In the genomic region with DNA sequence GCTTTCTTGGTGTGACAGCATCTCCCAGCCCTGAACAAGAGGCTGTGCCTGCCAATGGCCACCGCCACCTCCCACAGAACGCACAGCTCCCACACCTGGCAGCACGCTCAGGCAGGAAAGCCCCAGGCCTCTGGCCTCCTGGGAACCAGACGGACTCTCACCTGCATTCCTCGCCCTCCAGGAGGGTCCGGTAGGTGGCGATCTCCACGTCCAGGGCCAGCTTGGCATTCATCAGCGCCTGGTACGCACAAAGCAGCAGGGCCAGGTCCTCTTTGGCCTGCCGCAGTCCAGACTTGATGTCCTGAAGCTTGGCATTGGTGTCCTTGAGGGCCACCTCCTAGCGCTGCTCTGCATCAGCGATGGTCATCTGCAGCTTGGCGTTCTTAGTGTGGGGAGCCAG, we compare ENCODE assay signal across 18 cellular contexts. TPM values are rescaled to one million over a fixed set of nuclear protein-coding genes. Genes with fewer than 3 reads are reported as not detected.
A peak's percentile ranks its signal among the peaks of the same experiment; 100 is the strongest.
DNase-seq lines count a peak whose midpoint lies in the region; ATAC-seq, FAIRE-seq and TF ChIP-seq lines count a peak whose summit lies in the region.
"Had no signal": no experiment of that assay in that cellular context is flagged by ENCODE, and none has a peak within 500 bp of the region (broad histone marks: within the 10 kb centered on the region; RNA-seq: fewer than 3 reads in every experiment).

No MANE protein-coding gene starts in this region.

- CTCF ChIA-PET in A549 (lab: Yijun Ruan, JAX): interaction anchor here (0.9 to 1.4 kb wide), 6 partner anchors 14 to 164 kb away, joined by 3 to 6 read pairs (median 3); no protein-coding TSS in a partner anchor

- no peak overlapping the region for H3K4me3 Mint-ChIP-seq in activated T-cell treated with anti-CD3 and anti-CD28 coated beads, Interleukin-2, amount 50 U/mL, for 72 hours
- H3K4me3 Mint-ChIP-seq in stimulated activated naive CD8-positive, alpha-beta T cell treated with anti-CD3 and anti-CD28 coated beads, Interleukin-15, amount 100 ng/mL, for 72 hours: no peak overlapping the region
- H3K4me3 Mint-ChIP-seq in activated T-cell treated with anti-CD3 and anti-CD28 coated beads, Interleukin-2, amount 50 U/mL, for 24 hours: no peak overlapping the region
- H3K4me3 Mint-ChIP-seq: activated CD4-positive, alpha-beta memory T cell treated with anti-CD3 and anti-CD28 coated beads, Interleukin-2, amount 10 ng/mL, durations not matched to agents 7 days and 5 days; stimulated activated naive B cell treated with anti-CD40 and anti-IgM and Interleukin-4, amounts not matched to agents 10 μg/mL and 1 μg/mL and 100 μg/mL, for 72 hours had no signal

- H3K27ac ChIP-seq in A549 (no peak overlapping the region), WERI-Rb-1 (no peak overlapping the region), left lung (no peak overlapping the region), suprapubic skin (no peak overlapping the region)
- H3K27ac ChIP-seq: BLaER1 had no signal

- H3K27me3 Mint-ChIP-seq in activated T-cell treated with anti-CD3 and anti-CD28 coated beads, Interleukin-2, amount 50 U/mL, for 72 hours (ENCODE audit: low read depth): peaks cover 31% of the 10 kb centered on the region
- peaks cover 40% of the 10 kb centered on the region for H3K27me3 Mint-ChIP-seq in stimulated activated naive CD8-positive, alpha-beta T cell treated with anti-CD3 and anti-CD28 coated beads, Interleukin-15, amount 100 ng/mL, for 72 hours
- H3K27me3 Mint-ChIP-seq in activated T-cell treated with anti-CD3 and anti-CD28 coated beads, Interleukin-2, amount 50 U/mL, for 24 hours: peaks cover 41% of the 10 kb centered on the region

- POLR2A ChIA-PET in A549 (lab: Yijun Ruan, JAX): no interaction called here

- no peak overlapping the region for H3K27ac Mint-ChIP-seq in activated T-cell treated with anti-CD3 and anti-CD28 coated beads, Interleukin-2, amount 50 U/mL, for 72 hours
- H3K27ac Mint-ChIP-seq in stimulated activated naive CD8-positive, alpha-beta T cell treated with anti-CD3 and anti-CD28 coated beads, Interleukin-15, amount 100 ng/mL, for 72 hours: peak overlapping the region in 1 of 2 donors; percentile 34
- no peak overlapping the region for H3K27ac Mint-ChIP-seq in activated T-cell treated with anti-CD3 and anti-CD28 coated beads, Interleukin-2, amount 50 U/mL, for 24 hours
- H3K27ac Mint-ChIP-seq: activated CD4-positive, alpha-beta memory T cell treated with anti-CD3 and anti-CD28 coated beads, Interleukin-2, amount 10 ng/mL, durations not matched to agents 7 days and 5 days; activated naive CD4-positive, alpha-beta T cell treated with anti-CD3 and anti-CD28 coated beads for 36 hours; stimulated activated naive B cell treated with anti-CD40 and anti-IgM and Interleukin-4, amounts not matched to agents 10 μg/mL and 1 μg/mL and 100 μg/mL, for 72 hours had no signal

- H3K4me2 ChIP-seq in A549: no peak overlapping the region
- H3K4me2 ChIP-seq: BLaER1 had no signal

- DNase-seq in A549 (ENCODE audit: low read depth in 1 of 2, low spot score in 1 of 2) (peak; percentile 23 to 38), WERI-Rb-1 (peak; percentile 17), left lung (no peak), suprapubic skin (ENCODE audit: low spot score in 2 of 2) (no peak)
- DNase-seq in activated T-cell treated with anti-CD3 and anti-CD28 coated beads, Interleukin-2, amount 50 U/mL, for 72 hours: no peak
- no peak for DNase-seq in stimulated activated naive CD8-positive, alpha-beta T cell treated with anti-CD3 and anti-CD28 coated beads, Interleukin-15, amount 100 ng/mL, for 72 hours
- DNase-seq in activated T-cell treated with anti-CD3 and anti-CD28 coated beads, Interleukin-2, amount 50 U/mL, for 24 hours: no peak
- DNase-seq: activated CD4-positive, alpha-beta memory T cell treated with anti-CD3 and anti-CD28 coated beads, Interleukin-2, amount 10 ng/mL, durations not matched to agents 7 days and 5 days; activated naive CD4-positive, alpha-beta T cell treated with anti-CD3 and anti-CD28 coated beads for 36 hours; GDM1; midbrain; stimulated activated CD4-positive, alpha-beta T cell treated with anti-CD3 and anti-CD28 coated beads, Interleukin-2, amount 100 ng/mL, for 48 hours; stimulated activated naive B cell treated with anti-CD40 and anti-IgM and Interleukin-4, amounts not matched to agents 10 μg/mL and 1 μg/mL and 100 μg/mL, for 72 hours; T-helper 9 cell had no signal

- TF ChIP-seq POLR2A in A549 (IDR thresholded peaks at IDR 0.05; ENCODE audit: low read length) (no peak), suprapubic skin (IDR thresholded peaks at IDR 0.05) (no peak)

- H3K4me1 ChIP-seq in A549 (peaks cover 13% of the 10 kb centered on the region; the same call in 2 of the 3 replicates), left lung (peaks cover 0 to 7% of the 10 kb centered on the region in 2 donors), suprapubic skin (peaks cover 11% of the 10 kb centered on the region)
- H3K4me1 ChIP-seq: BLaER1 had no signal

- no peak for FAIRE-seq in A549 (lab: Jason Lieb, UNC)
- FAIRE-seq: RCC 7860 had no signal

- peaks cover 4% of the 10 kb centered on the region for H3K4me1 Mint-ChIP-seq in activated T-cell treated with anti-CD3 and anti-CD28 coated beads, Interleukin-2, amount 50 U/mL, for 72 hours (ENCODE audit: low read depth)
- H3K4me1 Mint-ChIP-seq in stimulated activated naive CD8-positive, alpha-beta T cell treated with anti-CD3 and anti-CD28 coated beads, Interleukin-15, amount 100 ng/mL, for 72 hours: peaks cover 16% of the 10 kb centered on the region
- peaks cover 13% of the 10 kb centered on the region for H3K4me1 Mint-ChIP-seq in activated T-cell treated with anti-CD3 and anti-CD28 coated beads, Interleukin-2, amount 50 U/mL, for 24 hours (ENCODE audit: low read depth)
- H3K4me1 Mint-ChIP-seq: stimulated activated naive B cell treated with anti-CD40 and anti-IgM and Interleukin-4, amounts not matched to agents 10 μg/mL and 1 μg/mL and 100 μg/mL, for 72 hours had no signal

- no peaks in the 10 kb centered on the region for H3K9me3 ChIP-seq in A549
- H3K9me3 ChIP-seq in WERI-Rb-1 (ENCODE audit: severe bottlenecking): peaks cover 5% of the 10 kb centered on the region
- H3K9me3 ChIP-seq in left lung: no peaks in the 10 kb centered on the region
- H3K9me3 ChIP-seq in suprapubic skin: no peaks in the 10 kb centered on the region

- H3K27me3 ChIP-seq in WERI-Rb-1 (ENCODE audit: insufficient read depth, low read depth, severe bottlenecking): peaks cover 84% of the 10 kb centered on the region
- H3K27me3 ChIP-seq in left lung: peaks cover 32 to 63% of the 10 kb centered on the region in 2 donors
- peaks cover 31% of the 10 kb centered on the region for H3K27me3 ChIP-seq in suprapubic skin

- TF ChIP-seq CTCF in A549 (IDR thresholded peaks at IDR 0.05) (no peak), GM12872 (IDR thresholded peaks at IDR 0.05; ENCODE audit: insufficient read depth, low read depth, low read length) (peak; percentile 26; the same call in 1 of the 3 replicates), WERI-Rb-1 (IDR thresholded peaks at IDR 0.05; ENCODE audit: low read depth, low read length) (peak; percentile 66), left lung (IDR thresholded peaks at IDR 0.05) (peak in 1 of 2 donors; percentile 6), suprapubic skin (IDR thresholded peaks at IDR 0.05) (no peak)

- intact Hi-C loops in left lung (cut with DNase I): no loop called here

- ATAC-seq in A549 (peak in 1 of 2 experiments; percentile 46; a peak in 3 of 6 replicates), left lung (peak; percentile 67)
- no peak for ATAC-seq in activated T-cell treated with anti-CD3 and anti-CD28 coated beads, Interleukin-2, amount 50 U/mL, for 72 hours (replicated peaks in 1 of 2)
- no peak for ATAC-seq in stimulated activated naive CD8-positive, alpha-beta T cell treated with anti-CD3 and anti-CD28 coated beads, Interleukin-15, amount 100 ng/mL, for 72 hours
- ATAC-seq: stimulated activated naive B cell treated with anti-CD40 and anti-IgM and Interleukin-4, amounts not matched to agents 10 μg/mL and 1 μg/mL and 100 μg/mL, for 72 hours had no signal

- H3K4me3 ChIP-seq in A549 (no peak overlapping the region), WERI-Rb-1 (ENCODE audit: low read depth, low read length) (no peak overlapping the region), left lung (no peak overlapping the region), suprapubic skin (no peak overlapping the region)
- H3K4me3 ChIP-seq: BLaER1 had no signal

- TF ChIP-seq RAD21 in A549 (conservative IDR thresholded peaks at IDR 0.05 in 1 of 2, IDR thresholded peaks at IDR 0.05 in 1 of 2): peak in 1 of 2 experiments; percentile 22; a peak in 2 of 5 replicates

- H3K9me3 Mint-ChIP-seq in activated T-cell treated with anti-CD3 and anti-CD28 coated beads, Interleukin-2, amount 50 U/mL, for 72 hours: no peaks in the 10 kb centered on the region
- H3K9me3 Mint-ChIP-seq in stimulated activated naive CD8-positive, alpha-beta T cell treated with anti-CD3 and anti-CD28 coated beads, Interleukin-15, amount 100 ng/mL, for 72 hours: no peaks in the 10 kb centered on the region
- H3K9me3 Mint-ChIP-seq in activated T-cell treated with anti-CD3 and anti-CD28 coated beads, Interleukin-2, amount 50 U/mL, for 24 hours: no peaks in the 10 kb centered on the region
- H3K9me3 Mint-ChIP-seq: activated CD4-positive, alpha-beta memory T cell treated with anti-CD3 and anti-CD28 coated beads, Interleukin-2, amount 10 ng/mL, durations not matched to agents 7 days and 5 days; activated naive CD4-positive, alpha-beta T cell treated with anti-CD3 and anti-CD28 coated beads for 36 hours; stimulated activated naive B cell treated with anti-CD40 and anti-IgM and Interleukin-4, amounts not matched to agents 10 μg/mL and 1 μg/mL and 100 μg/mL, for 72 hours had no signal

- no peaks in the 10 kb centered on the region for H3K36me3 Mint-ChIP-seq in activated T-cell treated with anti-CD3 and anti-CD28 coated beads, Interleukin-2, amount 50 U/mL, for 72 hours (ENCODE audit: insufficient read depth in 2 of 2)
- no peaks in the 10 kb centered on the region for H3K36me3 Mint-ChIP-seq in activated T-cell treated with anti-CD3 and anti-CD28 coated beads, Interleukin-2, amount 50 U/mL, for 24 hours (ENCODE audit: low read depth)
- H3K36me3 Mint-ChIP-seq: stimulated activated naive B cell treated with anti-CD40 and anti-IgM and Interleukin-4, amounts not matched to agents 10 μg/mL and 1 μg/mL and 100 μg/mL, for 72 hours had no signal

- no peak for TF ChIP-seq EP300 in A549 (IDR thresholded peaks at IDR 0.05)
- no peak for TF ChIP-seq EP300 in suprapubic skin (IDR thresholded peaks at IDR 0.05)

- WGBS in A549 (ENCODE audit: missing lambda C conversion rate): 92% methylated on average over 14 of the region's 14 CpGs
- WGBS in suprapubic skin: 76% methylated on average over 8 of the region's 14 CpGs

- no peaks in the 10 kb centered on the region for H3K36me3 ChIP-seq in WERI-Rb-1
- no peaks in the 10 kb centered on the region for H3K36me3 ChIP-seq in left lung
- H3K36me3 ChIP-seq in suprapubic skin: no peaks in the 10 kb centered on the region
- H3K36me3 ChIP-seq: BLaER1 had no signal

RNA-seq across cellular contexts. Expression of a gene that starts 12.1 kb away (rescaled TPM):
- 0.03 TPM in 2 replicates for polyA plus RNA-seq in A549 (2011; rRNA removed)
- 0.03 TPM in 1 of 2 replicates, not detected in the other for polyA plus RNA-seq in A549 (2012; cell fraction: cytosol; rRNA removed)
- polyA plus RNA-seq in A549 (2012; cell fraction: nucleus; rRNA removed): 0.02 TPM in 1 of 2 replicates, not detected in the other
- not detected in 3 replicates for polyA plus RNA-seq in A549 (2017; fragmentation: RNase III; extraction: RNeasy Plus Mini Kit Qiagen cat#74134 plus additional on column Dnase treatment)
- polyA minus RNA-seq in A549 (2011; rRNA and poly(A)+ RNA removed): not detected in 2 replicates
- not detected for total RNA-seq in left lung
- total RNA-seq in activated T-cell treated with anti-CD3 and anti-CD28 coated beads, Interleukin-2, amount 50 U/mL, for 72 hours: not detected
- total RNA-seq in suprapubic skin: 100 to 1,000 TPM; 146 to 424 (median 275) TPM
- total RNA-seq: activated CD4-positive, alpha-beta memory T cell treated with anti-CD3 and anti-CD28 coated beads, Interleukin-2, amount 10 ng/mL, durations not matched to agents 7 days and 5 days; activated naive CD4-positive, alpha-beta T cell treated with anti-CD3 and anti-CD28 coated beads for 36 hours; pulmonary artery endothelial cell had no signal

RNA-seq across cellular contexts. Expression of a gene that starts 35.2 kb away (rescaled TPM):
- polyA plus RNA-seq in A549 (2011; rRNA removed) (not detected in 2 replicates), A549 (2017; fragmentation: RNase III; extraction: RNeasy Plus Mini Kit Qiagen cat#74134 plus additional on column Dnase treatment) (not detected in 3 replicates)
- polyA plus RNA-seq in A549 (2012; cell fraction: cytosol; rRNA removed): not detected in 2 replicates
- polyA plus RNA-seq in A549 (2012; cell fraction: nucleus; rRNA removed): not detected in 2 replicates
- polyA minus RNA-seq in A549 (2011; rRNA and poly(A)+ RNA removed): not detected in 2 replicates
- total RNA-seq in left lung (under 1 TPM in 1 of 2 donors, not detected in 1; 0.64 TPM), suprapubic skin (1,000 to 10,000 TPM; 4,815 to 9,656 (median 5,822) TPM)
- not detected for total RNA-seq in activated T-cell treated with anti-CD3 and anti-CD28 coated beads, Interleukin-2, amount 50 U/mL, for 72 hours
- total RNA-seq: activated naive CD4-positive, alpha-beta T cell treated with anti-CD3 and anti-CD28 coated beads for 36 hours; pulmonary artery endothelial cell had no signal

Comparison
In these comparisons a context has a peak if more than half of its experiments do, and no peak if none do; other contexts are left out.
1. DNase-seq: peak in A549 (2 of 2) and WERI-Rb-1 (single experiment); none in left lung (0 of 2), activated T-cell treated with anti-CD3 and anti-CD28 coated beads, Interleukin-2, amount 50 U/mL, for 72 hours (0 of 2), suprapubic skin (0 of 2), stimulated activated naive CD8-positive, alpha-beta T cell treated with anti-CD3 and anti-CD28 coated beads, Interleukin-15, amount 100 ng/mL, for 72 hours (0 of 2) and activated T-cell treated with anti-CD3 and anti-CD28 coated beads, Interleukin-2, amount 50 U/mL, for 24 hours (single experiment).
2. CTCF ChIP-seq: peak in GM12872 (single experiment) and WERI-Rb-1 (single experiment); none in A549 (single experiment) and suprapubic skin (0 of 2).
3. RNA of a gene that starts 12.1 kb away (total RNA-seq): 146 to 424 TPM in suprapubic skin; not detected in left lung and not detected in activated T-cell treated with anti-CD3 and anti-CD28 coated beads, Interleukin-2, amount 50 U/mL, for 72 hours; every median in the first group is over 100 times any median in the second.
4. RNA of a gene that starts 35.2 kb away (total RNA-seq): 4,815 to 9,656 TPM in suprapubic skin; 0.64 TPM in left lung and not detected in activated T-cell treated with anti-CD3 and anti-CD28 coated beads, Interleukin-2, amount 50 U/mL, for 72 hours; every median in the first group is over 1,000 times any median in the second.